Comparison of ENCODE assay signal across 17 cellular contexts in the genomic region with DNA sequence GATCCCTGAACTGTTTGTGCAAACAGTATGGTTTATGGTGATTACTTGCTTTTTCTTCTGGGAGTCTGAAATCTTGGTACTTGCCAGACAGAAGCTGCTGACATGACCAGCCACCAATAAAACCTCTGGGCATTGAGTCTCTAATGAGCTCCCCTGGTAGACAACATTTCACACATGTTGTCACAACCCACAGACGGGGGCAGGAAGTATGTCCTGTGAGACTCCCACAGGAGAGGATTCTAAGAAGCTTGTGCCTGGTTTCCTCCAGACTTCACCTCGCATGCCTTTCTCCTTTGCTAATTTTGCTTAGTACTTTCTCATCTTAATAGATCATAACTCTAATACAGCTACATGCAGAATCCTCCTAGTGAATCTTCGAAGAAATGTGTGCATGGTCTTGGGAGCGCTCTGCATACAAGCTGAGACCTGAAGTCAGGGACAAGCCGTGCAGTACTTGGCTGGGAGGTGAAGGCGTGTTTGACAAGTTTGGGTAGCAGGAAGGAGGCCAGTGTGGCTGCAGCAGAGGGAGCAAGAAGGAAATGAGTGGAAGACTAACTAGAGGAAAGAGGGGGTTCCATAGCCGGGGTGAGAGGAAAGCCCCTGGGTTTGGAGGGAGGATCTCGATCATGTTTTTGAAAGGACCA. TPM values are rescaled to one million over a fixed set of nuclear protein-coding genes. Genes with fewer than 3 reads are reported as not detected.
DNase-seq lines count a peak whose midpoint lies in the region; TF ChIP-seq lines count a peak whose summit lies in the region.
"Had no signal": no experiment of that assay in that cellular context is flagged by ENCODE, and none has a peak within 500 bp of the region (broad histone marks: within the 10 kb centered on the region; RNA-seq: fewer than 3 reads in every experiment).

No MANE protein-coding gene starts in this region.

- in situ Hi-C loops in KBM-7 (cut with MboI; ENCODE audit: low pct_unique_long_range_greater_than_20kb, low sequenced_read_pairs) (no loop called here), astrocyte of the spinal cord (cut with HindIII; ENCODE audit: low sequenced_read_pairs) (no loop called here)

- no peaks in the 10 kb centered on the region for H3K79me2 ChIP-seq in hepatocyte

- DNase-seq in CD1c-positive myeloid dendritic cell (ENCODE audit: extremely low spot score) (peak; percentile 46), KBM-7 (peak; percentile 56), astrocyte of the spinal cord (ENCODE audit: low read depth, low spot score) (peak; percentile 36), kidney tubule cell (ENCODE audit: low spot score) (peak; percentile 23), SHP77 treated with DMSO at 0.1 percent for 48 hours (lab: John Stamatoyannopoulos, UW) (no peak), hepatocyte (ENCODE audit: low spot score) (no peak), NCI-H1092 treated with DMSO at 0.1 percent for 48 hours (lab: John Stamatoyannopoulos, UW) (no peak)
- DNase-seq in stimulated activated CD4-positive, alpha-beta T cell treated with anti-CD3 and anti-CD28 coated beads, Interleukin-2, amount 100 ng/mL, for 48 hours = no peak
- DNase-seq: caudate nucleus; DMS79 treated with DMSO at 0.1 percent for 48 hours; heart left ventricle; kidney; NCI-H1417 treated with DMSO at 0.1 percent for 48 hours; NCI-H2227 treated with DMSO at 0.1 percent for 48 hours; SK-N-SH; stimulated activated naive B cell treated with anti-CD40 and anti-IgM and Interleukin-4, amounts not matched to agents 10 μg/mL and 1 μg/mL and 100 μg/mL, for 72 hours had no signal

- no peak overlapping the region for H3K27ac ChIP-seq in hepatocyte
- H3K27ac ChIP-seq: heart left ventricle had no signal

- H3K9me3 ChIP-seq in hepatocyte (ENCODE audit: low read depth) = no peaks in the 10 kb centered on the region
- H3K9me3 ChIP-seq: heart left ventricle, SK-N-SH had no signal

- peaks cover 6% of the 10 kb centered on the region for H3K4me1 ChIP-seq in hepatocyte (ENCODE audit: insufficient read depth)

- TF ChIP-seq CTCF in astrocyte of the spinal cord (IDR thresholded peaks at IDR 0.05; ENCODE audit: low read depth, low read length) = no peak
- TF ChIP-seq CTCF in hepatocyte (IDR thresholded peaks at IDR 0.05; ENCODE audit: poor library complexity) = no peak

- H4K20me1 ChIP-seq in hepatocyte (ENCODE audit: insufficient read depth, poor library complexity, severe bottlenecking) = no peaks in the 10 kb centered on the region

- WGBS in hepatocyte (ENCODE audit: low lambda C conversion rate, missing lambda C conversion rate) = 86% methylated on average over 7 of the region's 8 CpGs

- H3K27me3 ChIP-seq in hepatocyte = no peaks in the 10 kb centered on the region
- H3K27me3 ChIP-seq: heart left ventricle had no signal

- no peak overlapping the region for H2AFZ ChIP-seq in hepatocyte

- no peak overlapping the region for H3K4me2 ChIP-seq in hepatocyte
- H3K4me2 ChIP-seq: SK-N-SH had no signal

- H3K9me2 ChIP-seq in hepatocyte (replicated peaks; ENCODE audit: insufficient read depth) = no peaks in the 10 kb centered on the region
- H3K9me2 ChIP-seq: SK-N-SH had no signal

- no peaks in the 10 kb centered on the region for H3K36me3 ChIP-seq in hepatocyte (replicated peaks; ENCODE audit: insufficient read depth, low read depth)
- H3K36me3 ChIP-seq: heart left ventricle had no signal

- no peak overlapping the region for H3K4me3 ChIP-seq in astrocyte of the spinal cord (ENCODE audit: low read depth, low read length)
- no peak overlapping the region for H3K4me3 ChIP-seq in hepatocyte
- H3K4me3 ChIP-seq: heart left ventricle, skin epidermis had no signal

RNA-seq across cellular contexts. Expression of gene B3GNT5, which starts 49.0 kb away (rescaled TPM):
- total RNA-seq in hepatocyte = 39.6 and 40.7 TPM in 2 replicates
- polyA plus RNA-seq in hepatocyte = 16.2 and 22.7 TPM in 2 replicates

Comparison
In these comparisons a context has a peak if more than half of its experiments do, and no peak if none do; other contexts are left out.
1. DNase-seq: peak in CD1c-positive myeloid dendritic cell (single experiment), KBM-7 (single experiment), astrocyte of the spinal cord (single experiment) and kidney tubule cell (single experiment); none in SHP77 treated with DMSO at 0.1 percent for 48 hours (single experiment), hepatocyte (single experiment), stimulated activated CD4-positive, alpha-beta T cell treated with anti-CD3 and anti-CD28 coated beads, Interleukin-2, amount 100 ng/mL, for 48 hours (0 of 2) and NCI-H1092 treated with DMSO at 0.1 percent for 48 hours (single experiment).